ENCODE assay signal across 8 cellular contexts in genomic region chr14:56339855-56340701, GRCh38.
DNase-seq lines count a peak whose midpoint lies in the region; ATAC-seq and TF ChIP-seq lines count a peak whose summit lies in the region.

No MANE protein-coding gene starts in this region.

- H3K4me1 Mint-ChIP-seq in activated CD4-positive, alpha-beta memory T cell treated with anti-CD3 and anti-CD28 coated beads, Interleukin-2, amount 10 ng/mL, durations not matched to agents 7 days and 5 days = peaks cover 6% of the 10 kb centered on the region
- peaks cover 25% of the 10 kb centered on the region for H3K4me1 Mint-ChIP-seq in endothelial cell (ENCODE audit: unreplicated experiment)

- CTCF ChIA-PET in activated CD4-positive, alpha-beta memory T cell treated with anti-CD3 and anti-CD28 coated beads, Interleukin-2, amount 10 ng/mL, durations not matched to agents 7 days and 5 days (lab: Charles Lee) = interaction anchor here (0.5 to 2.3 kb wide), 11 partner anchors 10 to 657 kb away, joined by 3 to 11 read pairs (median 5); no protein-coding TSS in a partner anchor

- peak overlapping the region; percentile 71 for H2AFZ ChIP-seq in ACC112 (ENCODE audit: low read length, unreplicated experiment)

- peaks cover 31% of the 10 kb centered on the region for H3K4me1 ChIP-seq in ACC112 (ENCODE audit: control insufficient read depth, insufficient read depth, low read length, unreplicated experiment)

- H3K79me2 ChIP-seq in ACC112 (ENCODE audit: control insufficient read depth, insufficient read depth, low read length, unreplicated experiment) = no peaks in the 10 kb centered on the region

- no peak overlapping the region for H3K4me3 Mint-ChIP-seq in activated CD4-positive, alpha-beta memory T cell treated with anti-CD3 and anti-CD28 coated beads, Interleukin-2, amount 10 ng/mL, durations not matched to agents 7 days and 5 days
- H3K4me3 Mint-ChIP-seq in endothelial cell (ENCODE audit: unreplicated experiment) = no peak overlapping the region

- H3K4me3 ChIP-seq in ACC112 (ENCODE audit: low read depth, low read length) = peak overlapping the region; percentile 62

- H3K27ac ChIP-seq in ACC112 (ENCODE audit: low read depth, low read length) = peak overlapping the region; percentile 47

- no peaks in the 10 kb centered on the region for H3K9me3 Mint-ChIP-seq in activated CD4-positive, alpha-beta memory T cell treated with anti-CD3 and anti-CD28 coated beads, Interleukin-2, amount 10 ng/mL, durations not matched to agents 7 days and 5 days
- H3K9me3 Mint-ChIP-seq in endothelial cell (ENCODE audit: unreplicated experiment) = no peaks in the 10 kb centered on the region

- peak; percentile 49 for TF ChIP-seq CTCF in endothelial cell (IDR thresholded peaks at IDR 0.05; ENCODE audit: unreplicated experiment)

- H3K36me3 Mint-ChIP-seq in activated CD4-positive, alpha-beta memory T cell treated with anti-CD3 and anti-CD28 coated beads, Interleukin-2, amount 10 ng/mL, durations not matched to agents 7 days and 5 days (ENCODE audit: low read depth) = no peaks in the 10 kb centered on the region
- H3K36me3 Mint-ChIP-seq in endothelial cell (ENCODE audit: low read depth, unreplicated experiment) = no peaks in the 10 kb centered on the region

- ATAC-seq in GM18520 (IDR thresholded peaks at IDR 0.05; ENCODE audit: unreplicated experiment) (peak; percentile 74), HG03378 (IDR thresholded peaks at IDR 0.05; ENCODE audit: unreplicated experiment) (peak; percentile 72)

- no peak overlapping the region for H3K27ac Mint-ChIP-seq in activated CD4-positive, alpha-beta memory T cell treated with anti-CD3 and anti-CD28 coated beads, Interleukin-2, amount 10 ng/mL, durations not matched to agents 7 days and 5 days
- H3K27ac Mint-ChIP-seq in endothelial cell (ENCODE audit: unreplicated experiment) = no peak overlapping the region

- no peaks in the 10 kb centered on the region for H3K36me3 ChIP-seq in ACC112 (ENCODE audit: insufficient read depth, low read length)

- H3K27me3 ChIP-seq in ACC112 (ENCODE audit: insufficient read depth, low read length) = no peaks in the 10 kb centered on the region

- POLR2A ChIA-PET in activated CD4-positive, alpha-beta memory T cell treated with anti-CD3 and anti-CD28 coated beads, Interleukin-2, amount 10 ng/mL, durations not matched to agents 7 days and 5 days (lab: Charles Lee) = interaction anchor here (1.2 kb wide), 1 partner anchor 608 kb away, joined by 4 read pairs; no protein-coding TSS in a partner anchor

- H3K27me3 Mint-ChIP-seq in activated CD4-positive, alpha-beta memory T cell treated with anti-CD3 and anti-CD28 coated beads, Interleukin-2, amount 10 ng/mL, durations not matched to agents 7 days and 5 days = no peaks in the 10 kb centered on the region
- H3K27me3 Mint-ChIP-seq in endothelial cell (ENCODE audit: unreplicated experiment) = peaks cover 3% of the 10 kb centered on the region

- DNase-seq in NCI-H748 (lab: John Stamatoyannopoulos, UW; ENCODE audit: unreplicated experiment) (peak; percentile 83), endothelial cell (ENCODE audit: low spot score) (peak; percentile 60), midbrain (lab: John Stamatoyannopoulos, UW) (peak; percentile 87)
- DNase-seq in activated CD4-positive, alpha-beta memory T cell treated with anti-CD3 and anti-CD28 coated beads, Interleukin-2, amount 10 ng/mL, durations not matched to agents 7 days and 5 days = peak; percentile 62
- peak; percentile 57 for DNase-seq in stimulated activated CD8-positive, alpha-beta memory T cell treated with anti-CD3 and anti-CD28 coated beads, Interleukin-4, amount 100 ng/mL, for 48 hours

Comparison
In these comparisons a context has a peak if more than half of its experiments do, and no peak if none do; other contexts are left out.
1. Peak in every context shown above with its lines: DNase-seq, ATAC-seq, H3K4me3 ChIP-seq and H3K27ac ChIP-seq.